Comparison of ENCODE assay signal across 20 cellular contexts in genomic region chr13:111394211-111394922, GRCh38.
DNase-seq lines count a peak whose midpoint lies in the region; ATAC-seq and TF ChIP-seq lines count a peak whose summit lies in the region.
"Had no signal": no experiment of that assay in that cellular context is flagged by ENCODE, and none has a peak within 500 bp of the region (broad histone marks: within the 10 kb centered on the region; RNA-seq: fewer than 3 reads in every experiment).

No MANE protein-coding gene starts in this region.

- no peak overlapping the region for H3K4me3 Mint-ChIP-seq in glutamatergic neuron (ENCODE audit: unreplicated experiment)
- H3K4me3 Mint-ChIP-seq: CD4-positive, alpha-beta T cell had no signal

- no peak for TF ChIP-seq POLR2A in stomach (IDR thresholded peaks at IDR 0.05)

- no peak for TF ChIP-seq EP300 in stomach (IDR thresholded peaks at IDR 0.05)

- H3K27me3 ChIP-seq in stomach = no peaks in the 10 kb centered on the region
- H3K27me3 ChIP-seq: BLaER1 treated with 17β-estradiol and CSF1 and Interleukin-3, amounts not matched to agents 10 nM and 100 nM; MG63 had no signal

- DNase-seq in cardiac septum (ENCODE audit: low spot score) = peak; percentile 65
- DNase-seq in Right ventricle myocardium superior = no peak
- DNase-seq in glutamatergic neuron = peak; percentile 2
- DNase-seq in stomach = peak; percentile 13
- no peak for DNase-seq in activated gamma-delta T cell treated with Interleukin-2 at 50 U/mL for 16 hours
- DNase-seq in LoVo (ENCODE audit: low spot score) = no peak
- DNase-seq: AML-193, GM23248, H7, MG63, NCI-H2029, NCI-H446 treated with DMSO at 0.1 percent for 48 hours, NCI-H526 treated with DMSO at 0.1 percent for 48 hours, RPMI8226, SHP77 treated with DMSO at 0.1 percent for 48 hours had no signal

- H3K27ac Mint-ChIP-seq in glutamatergic neuron (ENCODE audit: unreplicated experiment) = no peak overlapping the region
- H3K27ac Mint-ChIP-seq: CD4-positive, alpha-beta T cell had no signal

- peaks cover 7% of the 10 kb centered on the region for H3K27me3 Mint-ChIP-seq in glutamatergic neuron (ENCODE audit: unreplicated experiment)
- H3K27me3 Mint-ChIP-seq: CD4-positive, alpha-beta T cell had no signal

- H3K27ac ChIP-seq in stomach = no peak overlapping the region
- H3K27ac ChIP-seq: A549; BLaER1 treated with 17β-estradiol and CSF1 and Interleukin-3, amounts not matched to agents 10 nM and 100 nM; GM23248 had no signal

- H3K4me1 Mint-ChIP-seq in glutamatergic neuron (ENCODE audit: low read depth, unreplicated experiment) = no peaks in the 10 kb centered on the region

- H3K9me3 ChIP-seq in stomach = no peaks in the 10 kb centered on the region
- H3K9me3 ChIP-seq: A549, MG63 had no signal

- no peak overlapping the region for H3K4me3 ChIP-seq in stomach
- H3K4me3 ChIP-seq: A549; BLaER1 treated with 17β-estradiol and CSF1 and Interleukin-3, amounts not matched to agents 10 nM and 100 nM; GM23248; K562; MG63 had no signal

- no peaks in the 10 kb centered on the region for H3K4me1 ChIP-seq in stomach
- H3K4me1 ChIP-seq: A549; BLaER1 treated with 17β-estradiol and CSF1 and Interleukin-3, amounts not matched to agents 10 nM and 100 nM had no signal

- no peaks in the 10 kb centered on the region for H3K36me3 ChIP-seq in stomach
- H3K36me3 ChIP-seq: BLaER1 treated with 17β-estradiol and CSF1 and Interleukin-3, amounts not matched to agents 10 nM and 100 nM; MG63 had no signal

- TF ChIP-seq CTCF in glutamatergic neuron (IDR thresholded peaks at IDR 0.05; ENCODE audit: partially characterized antibody, unreplicated experiment) = no peak
- no peak for TF ChIP-seq CTCF in stomach (IDR thresholded peaks at IDR 0.05)

- intact Hi-C loops in cardiac septum (cut with DNase I) (no loop called here), Right ventricle myocardium superior (cut with DNase I) (no loop called here), stomach (cut with DNase I; ENCODE audit: low total_unique reads) (no loop called here)

- H3K36me3 Mint-ChIP-seq in glutamatergic neuron (ENCODE audit: unreplicated experiment) = peaks cover 16% of the 10 kb centered on the region

- WGBS in stomach, 5 donors = 84 to 88% (median 87%) methylated on average over 14 of the region's 14 CpGs

- no peak for ATAC-seq in Right ventricle myocardium superior (ENCODE audit: poor library complexity)
- ATAC-seq in HG03196 (IDR thresholded peaks at IDR 0.05; ENCODE audit: unreplicated experiment) = no peak
- ATAC-seq: A549, K562 had no signal

- H3K9me3 Mint-ChIP-seq in glutamatergic neuron (ENCODE audit: unreplicated experiment) = peaks cover 2% of the 10 kb centered on the region
- H3K9me3 Mint-ChIP-seq: CD4-positive, alpha-beta T cell had no signal

Comparison
In these comparisons a context has a peak if more than half of its experiments do, and no peak if none do; other contexts are left out.
1. DNase-seq: peak in cardiac septum (single experiment), glutamatergic neuron (single experiment) and stomach (single experiment); none in Right ventricle myocardium superior (single experiment), activated gamma-delta T cell treated with Interleukin-2 at 50 U/mL for 16 hours (single experiment) and LoVo (single experiment).